2 cellular contexts compared by ENCODE assay signal in genomic region chr11:132115454-132115853, GRCh38.
TF ChIP-seq lines count a peak whose summit lies in the region.

No MANE protein-coding gene starts in this region.

TF ChIP-seq in WTC11, 78 proteins besides CTCF, POLR2A, EP300 and RAD21:
- no peak for TF ChIP-seq ERG (CRISPR knock-in tag; IDR thresholded peaks at IDR 0.05)
- no peak for TF ChIP-seq MXD4 (CRISPR knock-in tag; IDR thresholded peaks at IDR 0.05; ENCODE audit: borderline replicate concordance)
- TF ChIP-seq IRF1 (CRISPR knock-in tag; IDR thresholded peaks at IDR 0.05), result no peak
- no peak for TF ChIP-seq USF1 (CRISPR knock-in tag; IDR thresholded peaks at IDR 0.05)
- TF ChIP-seq ZNF396 (CRISPR knock-in tag; IDR thresholded peaks at IDR 0.05; ENCODE audit: borderline replicate concordance), result no peak
- no peak for TF ChIP-seq CREB1 (CRISPR knock-in tag; IDR thresholded peaks at IDR 0.05)
- no peak for TF ChIP-seq CBFB (CRISPR knock-in tag; IDR thresholded peaks at IDR 0.05; ENCODE audit: low read depth)
- TF ChIP-seq TEAD1 (CRISPR knock-in tag; IDR thresholded peaks at IDR 0.05), result no peak
- TF ChIP-seq ATF2 (CRISPR knock-in tag; IDR thresholded peaks at IDR 0.05; ENCODE audit: borderline replicate concordance, low read depth), result no peak
- no peak for TF ChIP-seq CREM (CRISPR knock-in tag; IDR thresholded peaks at IDR 0.05)
- no peak for TF ChIP-seq ZNF138 (CRISPR knock-in tag; conservative IDR thresholded peaks at IDR 0.05)
- TF ChIP-seq ELF4 (CRISPR knock-in tag; IDR thresholded peaks at IDR 0.05; ENCODE audit: low read depth), result no peak

TF ChIP-seq in HepG2, 621 proteins besides CTCF, POLR2A, EP300 and RAD21:
- TF ChIP-seq ZNF687 (CRISPR knock-in tag; IDR thresholded peaks at IDR 0.05) (no peak), MAFK (conservative IDR thresholded peaks at IDR 0.05 in 1 of 2, IDR thresholded peaks at IDR 0.05 in 1 of 2; ENCODE audit: low read length in 2 of 2) (peak in 1 of 2 experiments; percentile 4; a peak in 1 of 4 replicates)
TF ChIP-seq in HepG2: peak in this region for 1.
